19 cellular contexts compared by ENCODE assay signal in genomic region chr12:70338531-70338930, GRCh38. TPM values are rescaled to one million over a fixed set of nuclear protein-coding genes. Genes with fewer than 3 reads are reported as not detected.
DNase-seq lines count a peak whose midpoint lies in the region; ATAC-seq and TF ChIP-seq lines count a peak whose summit lies in the region.
"Had no signal": no experiment of that assay in that cellular context is flagged by ENCODE, and none has a peak within 500 bp of the region (broad histone marks: within the 10 kb centered on the region; RNA-seq: fewer than 3 reads in every experiment).

No MANE protein-coding gene starts in this region.

- no peak overlapping the region for H3K9ac ChIP-seq in trophoblast cell (ENCODE audit: low read length)
- no peak overlapping the region for H3K9ac ChIP-seq in mesenchymal stem cell (ENCODE audit: low read length)
- H3K9ac ChIP-seq: KMS-11 had no signal

- DNase-seq in AG10803 (ENCODE audit: low read depth) (peak; percentile 14), LHCN-M2 (ENCODE audit: low read depth) (peak; percentile 44), trophoblast cell (peak; percentile 48 to 83), NCI-H2029 (lab: John Stamatoyannopoulos, UW) (no peak), mesenchymal stem cell (no peak), lower leg skin (ENCODE audit: low spot score in 2 of 2) (no peak)
- DNase-seq in central memory CD8-positive, alpha-beta T cell (ENCODE audit: low spot score in 2 of 2) = no peak
- DNase-seq: C1 segment of cervical spinal cord; CD8-positive, alpha-beta memory T cell; GOT3; NCI-H1417 treated with DMSO at 0.1 percent for 48 hours; NCI-H187 treated with DMSO at 0.1 percent for 48 hours; NCI-H526; PC-3; RPMI8226; SHP77 treated with DMSO at 0.1 percent for 48 hours had no signal

- no peaks in the 10 kb centered on the region for H3K9me3 Mint-ChIP-seq in central memory CD8-positive, alpha-beta T cell
- H3K9me3 Mint-ChIP-seq: CD8-positive, alpha-beta memory T cell had no signal

- H4K12ac ChIP-seq in trophoblast cell (ENCODE audit: low read depth, low read length) = no peak overlapping the region

- H3K79me2 ChIP-seq in trophoblast cell (ENCODE audit: control insufficient read depth, insufficient read depth, low read length, poor library complexity) = no peaks in the 10 kb centered on the region

- H3K4ac ChIP-seq in trophoblast cell (ENCODE audit: low read depth, low read length) (no peak overlapping the region), mesenchymal stem cell (ENCODE audit: low read depth in 1 of 2, low read length in 2 of 2) (no peak overlapping the region)

- H3K9me3 ChIP-seq in trophoblast cell (ENCODE audit: insufficient read depth, low read depth, low read length) = no peaks in the 10 kb centered on the region
- H3K9me3 ChIP-seq in mesenchymal stem cell (ENCODE audit: control insufficient read depth, low read length) = no peaks in the 10 kb centered on the region
- H3K9me3 ChIP-seq: A549 had no signal

- H4K91ac ChIP-seq in trophoblast cell (ENCODE audit: low read depth, low read length) (no peak overlapping the region), mesenchymal stem cell (ENCODE audit: low read length) (no peak overlapping the region)

- no peak overlapping the region for H3K4me3 Mint-ChIP-seq in central memory CD8-positive, alpha-beta T cell
- H3K4me3 Mint-ChIP-seq: CD8-positive, alpha-beta memory T cell had no signal

- intact Hi-C loops in lower leg skin (cut with DNase I; ENCODE audit: low total_unique reads) = no loop called here

- H4K8ac ChIP-seq in trophoblast cell (ENCODE audit: low read depth, low read length) (no peak overlapping the region), mesenchymal stem cell (ENCODE audit: low read length) (no peak overlapping the region)

- TF ChIP-seq POLR2A in lower leg skin (IDR thresholded peaks at IDR 0.05) = no peak

- H3K18ac ChIP-seq in trophoblast cell (ENCODE audit: low read length) (no peak overlapping the region), mesenchymal stem cell (ENCODE audit: low read depth in 1 of 2, low read length in 2 of 2) (no peak overlapping the region)

- H3K4me1 ChIP-seq in trophoblast cell (ENCODE audit: control insufficient read depth in 1 of 2, insufficient read depth in 2 of 2, low read length in 2 of 2) (no peaks in the 10 kb centered on the region), mesenchymal stem cell (ENCODE audit: control insufficient read depth, insufficient read depth, low read depth, low read length) (no peaks in the 10 kb centered on the region)
- H3K4me1 ChIP-seq: A549 had no signal

- peaks cover 10% of the 10 kb centered on the region for H3K4me1 Mint-ChIP-seq in central memory CD8-positive, alpha-beta T cell

- H2BK5ac ChIP-seq in trophoblast cell (ENCODE audit: low read depth, low read length, poor library complexity) (no peak overlapping the region), mesenchymal stem cell (ENCODE audit: low read depth, low read length, poor library complexity, severe bottlenecking) (no peak overlapping the region)

- no CpG with 5 or more reads among the region's 2 CpGs for WGBS in trophoblast cell (ENCODE audit: extremely low coverage, insufficient coverage, insufficient read length)
- 92% methylated on average over 2 of the region's 2 CpGs for WGBS in mesenchymal stem cell
- WGBS in lower leg skin, 2 donors = 91 to 93% methylated on average over 2 of the region's 2 CpGs

- H3K79me1 ChIP-seq in trophoblast cell (ENCODE audit: low read length) (no peaks in the 10 kb centered on the region), mesenchymal stem cell (replicated peaks; ENCODE audit: low read length, poor library complexity, severe bottlenecking) (peaks cover 10% of the 10 kb centered on the region)

- H3K36me3 ChIP-seq in trophoblast cell (ENCODE audit: control insufficient read depth in 1 of 2, insufficient read depth in 2 of 2, low read length in 2 of 2) (peaks cover 4 to 11% of the 10 kb centered on the region in 2 experiments), mesenchymal stem cell (ENCODE audit: control insufficient read depth in 1 of 2, insufficient read depth in 2 of 2, low read depth in 1 of 2, low read length in 2 of 2) (peaks cover 3 to 89% of the 10 kb centered on the region in 2 experiments)

- H3K14ac ChIP-seq in trophoblast cell (ENCODE audit: low read length) = no peak overlapping the region
- no peak overlapping the region for H3K14ac ChIP-seq in mesenchymal stem cell (ENCODE audit: low read length in 2 of 2)

- no peaks in the 10 kb centered on the region for H3K27me3 Mint-ChIP-seq in central memory CD8-positive, alpha-beta T cell
- H3K27me3 Mint-ChIP-seq: CD8-positive, alpha-beta memory T cell had no signal

- H3K23ac ChIP-seq in trophoblast cell (ENCODE audit: low read length) (no peak overlapping the region), mesenchymal stem cell (ENCODE audit: low read length in 2 of 2) (no peak overlapping the region)

- no peak overlapping the region for H3K4me2 ChIP-seq in trophoblast cell (ENCODE audit: low read length)
- no peak overlapping the region for H3K4me2 ChIP-seq in mesenchymal stem cell (ENCODE audit: low read length, poor library complexity, severe bottlenecking)
- H3K4me2 ChIP-seq: A549, KMS-11 had no signal

- peak overlapping the region; percentile 39 for H3K27ac Mint-ChIP-seq in central memory CD8-positive, alpha-beta T cell (ENCODE audit: low read depth)

- H2BK120ac ChIP-seq in trophoblast cell (ENCODE audit: insufficient read depth, low read length, poor library complexity) = no peak overlapping the region
- H2BK120ac ChIP-seq in mesenchymal stem cell (ENCODE audit: low read depth, low read length) = no peak overlapping the region

- H3K27ac ChIP-seq in trophoblast cell (ENCODE audit: low read depth, low read length) = no peak overlapping the region
- no peak overlapping the region for H3K27ac ChIP-seq in mesenchymal stem cell (ENCODE audit: low read length, poor library complexity, severe bottlenecking)
- H3K27ac ChIP-seq: A549, KMS-11 had no signal

- peaks cover 53% of the 10 kb centered on the region for H3K36me3 Mint-ChIP-seq in central memory CD8-positive, alpha-beta T cell (ENCODE audit: insufficient read depth)

- no peak for TF ChIP-seq CTCF in AG10803 (conservative IDR thresholded peaks at IDR 0.05; ENCODE audit: low read length)
- no peak for TF ChIP-seq CTCF in lower leg skin (IDR thresholded peaks at IDR 0.05)

- no peak overlapping the region for H2BK15ac ChIP-seq in mesenchymal stem cell (ENCODE audit: low read depth, poor library complexity, severe bottlenecking)

- H3K27me3 ChIP-seq in trophoblast cell (ENCODE audit: insufficient read depth, low read length) (no peaks in the 10 kb centered on the region), mesenchymal stem cell (ENCODE audit: control insufficient read depth in 1 of 2, insufficient read depth in 1 of 2, low read length in 2 of 2) (no peaks in the 10 kb centered on the region)

- H2AFZ ChIP-seq in trophoblast cell (ENCODE audit: insufficient read depth, low read length, poor library complexity) (no peak overlapping the region), mesenchymal stem cell (ENCODE audit: low read depth, low read length) (no peak overlapping the region)

- ATAC-seq in central memory CD8-positive, alpha-beta T cell (replicated peaks; ENCODE audit: extremely low read depth, poor library complexity, severe bottlenecking) = no peak
- ATAC-seq: A549, HepG2, PC-3 had no signal

- no peak overlapping the region for H2BK12ac ChIP-seq in trophoblast cell (ENCODE audit: low read length)
- no peak overlapping the region for H2BK12ac ChIP-seq in mesenchymal stem cell (ENCODE audit: low read length in 2 of 2)

- H3K4me3 ChIP-seq in AG10803 (ENCODE audit: low read length) (no peak overlapping the region), trophoblast cell (ENCODE audit: low read depth, low read length) (no peak overlapping the region), mesenchymal stem cell (ENCODE audit: insufficient read depth in 1 of 2, low read depth in 1 of 2, low read length in 2 of 2) (no peak overlapping the region), lower leg skin (ENCODE audit: low read depth, poor library complexity, severe bottlenecking) (no peak overlapping the region)
- H3K4me3 ChIP-seq: A549 had no signal

- no peak overlapping the region for H2AK5ac ChIP-seq in trophoblast cell (ENCODE audit: low read length)
- no peak overlapping the region for H2AK5ac ChIP-seq in mesenchymal stem cell (ENCODE audit: low read length, severe bottlenecking)

RNA-seq across cellular contexts. Expression of gene KCNMB4, which starts 27.6 kb away (rescaled TPM):
- 0.75 and 0.90 TPM in 2 replicates for total RNA-seq in LHCN-M2 (2014; rRNA removed)
- polyA plus RNA-seq in LHCN-M2 (2012) = 1.4 TPM
- 6.9 and 7.2 TPM in 2 replicates for polyA plus RNA-seq in trophoblast cell (2013)
- polyA plus RNA-seq in mesenchymal stem cell (2013, experiment 1 of 2) = 1.7 TPM
- 2.0 TPM for polyA plus RNA-seq in mesenchymal stem cell (2013, experiment 2 of 2)
- 1 to 10 TPM; 3.2 to 4.4 (median 4.0) TPM for total RNA-seq in lower leg skin

Comparison
In these comparisons a context has a peak if more than half of its experiments do, and no peak if none do; other contexts are left out.
1. DNase-seq: peak in AG10803 (single experiment), LHCN-M2 (single experiment) and trophoblast cell (2 of 2); none in central memory CD8-positive, alpha-beta T cell (0 of 2), NCI-H2029 (single experiment), mesenchymal stem cell (single experiment) and lower leg skin (0 of 2).